ENCODE assay signal across 1 cellular context in the genomic region with DNA sequence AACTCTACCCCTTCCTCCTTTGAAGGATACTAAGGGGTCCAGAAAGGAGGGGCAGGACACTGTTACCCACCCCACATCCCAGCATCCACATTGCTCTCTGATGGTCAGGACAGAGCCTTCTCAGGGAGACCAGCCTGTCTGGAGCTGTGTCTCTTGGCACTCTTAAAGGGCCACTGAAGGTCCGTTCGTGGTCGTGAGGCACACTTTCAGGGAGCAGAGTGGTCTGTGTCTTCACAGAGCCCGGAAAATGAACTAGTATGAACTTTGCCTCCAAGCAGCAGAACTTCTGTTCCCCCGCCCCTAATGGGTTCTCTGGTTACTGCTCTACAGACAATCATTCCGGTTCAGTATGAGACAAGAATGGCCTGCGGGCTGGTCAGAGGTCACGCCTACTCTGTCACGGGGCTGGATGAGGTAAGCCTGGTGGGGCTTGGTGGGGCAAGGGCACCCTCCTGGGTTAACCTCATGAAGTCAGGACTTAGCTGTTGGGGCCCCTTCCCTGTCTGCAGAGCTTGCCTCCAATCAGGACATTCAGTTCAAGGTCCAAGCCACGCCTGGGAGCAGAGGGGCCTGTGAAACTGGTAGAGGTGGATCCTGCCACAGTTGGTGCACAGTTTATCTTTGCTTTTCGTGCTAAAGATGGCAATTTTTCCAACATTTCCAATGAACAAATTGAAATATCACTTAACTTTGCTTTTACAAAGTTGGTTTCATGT.
A peak's percentile ranks its signal among the peaks of the same experiment; 100 is the strongest.
TF ChIP-seq lines count a peak whose summit lies in the region.

No MANE protein-coding gene starts in this region.

TF ChIP-seq in HepG2, 621 proteins besides CTCF, POLR2A, EP300 and RAD21 (continued from another document and continues in another):
- TF ChIP-seq RCOR2 (CRISPR knock-in tag; IDR thresholded peaks at IDR 0.05), result peak; percentile 67; the same call in 1 of the 2 replicates
- no peak for TF ChIP-seq ATF6 (CRISPR knock-in tag; conservative IDR thresholded peaks at IDR 0.05)
- no peak for TF ChIP-seq PLRG1 (conservative IDR thresholded peaks at IDR 0.05)
- TF ChIP-seq EZH2 (conservative IDR thresholded peaks at IDR 0.05; ENCODE audit: low read depth, low read length), result no peak
- TF ChIP-seq TARDBP (CRISPR knock-in tag; IDR thresholded peaks at IDR 0.05), result peak; percentile 81
- TF ChIP-seq, protein P1, sequence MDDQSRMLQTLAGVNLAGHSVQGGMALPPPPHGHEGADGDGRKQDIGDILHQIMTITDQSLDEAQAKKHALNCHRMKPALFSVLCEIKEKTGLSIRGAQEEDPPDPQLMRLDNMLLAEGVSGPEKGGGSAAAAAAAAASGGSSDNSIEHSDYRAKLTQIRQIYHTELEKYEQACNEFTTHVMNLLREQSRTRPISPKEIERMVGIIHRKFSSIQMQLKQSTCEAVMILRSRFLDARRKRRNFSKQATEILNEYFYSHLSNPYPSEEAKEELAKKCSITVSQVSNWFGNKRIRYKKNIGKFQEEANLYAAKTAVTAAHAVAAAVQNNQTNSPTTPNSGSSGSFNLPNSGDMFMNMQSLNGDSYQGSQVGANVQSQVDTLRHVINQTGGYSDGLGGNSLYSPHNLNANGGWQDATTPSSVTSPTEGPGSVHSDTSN (CRISPR knock-in tag; IDR thresholded peaks at IDR 0.05; ENCODE audit: borderline replicate concordance), result no peak
- TF ChIP-seq TAF1 (CRISPR knock-in tag; IDR thresholded peaks at IDR 0.05), result peak; percentile 67; the same call in 1 of the 2 replicates
- TF ChIP-seq ZNF75D (CRISPR knock-in tag; IDR thresholded peaks at IDR 0.05; ENCODE audit: borderline replicate concordance), result no peak
- TF ChIP-seq ZNF343 (CRISPR knock-in tag; IDR thresholded peaks at IDR 0.05), result peak; percentile 68; the same call in 1 of the 2 replicates
- TF ChIP-seq JUN (CRISPR knock-in tag; IDR thresholded peaks at IDR 0.05), result peak; percentile 96
- no peak for TF ChIP-seq KLF15 (CRISPR knock-in tag; IDR thresholded peaks at IDR 0.05; ENCODE audit: borderline replicate concordance)
- TF ChIP-seq ATF5 (CRISPR knock-in tag; IDR thresholded peaks at IDR 0.05; ENCODE audit: low read depth), result no peak
- TF ChIP-seq ZNF121 (CRISPR knock-in tag; IDR thresholded peaks at IDR 0.05), result no peak
- TF ChIP-seq KAT8 (CRISPR knock-in tag; IDR thresholded peaks at IDR 0.05), result peak; percentile 85
- TF ChIP-seq KAT2B (IDR thresholded peaks at IDR 0.05; ENCODE audit: borderline replicate concordance, low read depth, low read length), result no peak
- TF ChIP-seq, protein P2, sequence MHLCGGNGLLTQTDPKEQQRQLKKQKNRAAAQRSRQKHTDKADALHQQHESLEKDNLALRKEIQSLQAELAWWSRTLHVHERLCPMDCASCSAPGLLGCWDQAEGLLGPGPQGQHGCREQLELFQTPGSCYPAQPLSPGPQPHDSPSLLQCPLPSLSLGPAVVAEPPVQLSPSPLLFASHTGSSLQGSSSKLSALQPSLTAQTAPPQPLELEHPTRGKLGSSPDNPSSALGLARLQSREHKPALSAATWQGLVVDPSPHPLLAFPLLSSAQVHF (CRISPR knock-in tag; IDR thresholded peaks at IDR 0.05), result no peak
- TF ChIP-seq, protein P3, sequence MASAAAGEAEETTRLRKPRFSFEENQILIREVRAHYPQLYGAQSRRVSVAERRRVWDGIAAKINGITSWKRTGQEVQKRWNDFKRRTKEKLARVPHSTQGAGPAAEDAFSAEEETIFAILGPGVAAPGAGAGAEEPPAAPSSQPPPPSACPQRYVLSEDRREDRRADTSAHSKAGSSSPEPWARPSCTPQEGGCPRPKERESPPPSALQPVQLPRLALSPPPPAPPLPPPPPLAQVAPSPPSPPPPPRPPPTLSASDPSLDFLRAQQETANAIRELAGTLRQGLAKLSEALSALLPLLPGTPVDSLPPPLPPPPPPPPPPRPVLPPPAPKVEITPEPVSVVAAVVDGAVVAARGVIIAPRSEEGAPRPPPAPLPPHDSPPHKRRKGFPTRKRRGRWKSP (CRISPR knock-in tag; IDR thresholded peaks at IDR 0.05), result no peak
- peak; percentile 84 for TF ChIP-seq MLX (CRISPR knock-in tag; IDR thresholded peaks at IDR 0.05)
- no peak for TF ChIP-seq REL (CRISPR knock-in tag; conservative IDR thresholded peaks at IDR 0.05)
- TF ChIP-seq, protein P4, sequence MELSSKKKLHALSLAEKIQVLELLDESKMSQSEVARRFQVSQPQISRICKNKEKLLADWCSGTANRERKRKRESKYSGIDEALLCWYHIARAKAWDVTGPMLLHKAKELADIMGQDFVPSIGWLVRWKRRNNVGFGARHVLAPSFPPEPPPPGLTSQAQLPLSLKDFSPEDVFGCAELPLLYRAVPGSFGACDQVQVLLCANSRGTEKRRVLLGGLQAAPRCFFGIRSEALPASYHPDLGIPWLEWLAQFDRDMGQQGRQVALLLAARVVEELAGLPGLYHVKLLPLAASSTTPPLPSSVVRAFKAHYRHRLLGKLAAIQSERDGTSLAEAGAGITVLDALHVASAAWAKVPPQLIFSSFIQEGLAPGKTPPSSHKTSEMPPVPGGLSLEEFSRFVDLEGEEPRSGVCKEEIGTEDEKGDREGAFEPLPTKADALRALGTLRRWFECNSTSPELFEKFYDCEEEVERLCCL (CRISPR knock-in tag; IDR thresholded peaks at IDR 0.05; ENCODE audit: borderline replicate concordance), result no peak
- TF ChIP-seq HOXA3 (CRISPR knock-in tag; IDR thresholded peaks at IDR 0.05), result peak; percentile 92
- TF ChIP-seq ZMYM3 (CRISPR knock-in tag; IDR thresholded peaks at IDR 0.05), result peak; percentile 69; the same call in 1 of the 2 replicates
- no peak for TF ChIP-seq ZNF597 (CRISPR knock-in tag; IDR thresholded peaks at IDR 0.05)
- TF ChIP-seq NFIB (CRISPR knock-in tag; IDR thresholded peaks at IDR 0.05; ENCODE audit: borderline replicate concordance), result no peak
- no peak for TF ChIP-seq ZNF235 (CRISPR knock-in tag; IDR thresholded peaks at IDR 0.05; ENCODE audit: borderline replicate concordance)
- no peak for TF ChIP-seq HMGA1 (CRISPR knock-in tag; conservative IDR thresholded peaks at IDR 0.05)
- no peak for TF ChIP-seq NFE2 (CRISPR knock-in tag; IDR thresholded peaks at IDR 0.05)
- no peak for TF ChIP-seq HNRNPK (IDR thresholded peaks at IDR 0.05; ENCODE audit: low read depth, low read length, poor library complexity, severe bottlenecking)
- TF ChIP-seq, protein P5, sequence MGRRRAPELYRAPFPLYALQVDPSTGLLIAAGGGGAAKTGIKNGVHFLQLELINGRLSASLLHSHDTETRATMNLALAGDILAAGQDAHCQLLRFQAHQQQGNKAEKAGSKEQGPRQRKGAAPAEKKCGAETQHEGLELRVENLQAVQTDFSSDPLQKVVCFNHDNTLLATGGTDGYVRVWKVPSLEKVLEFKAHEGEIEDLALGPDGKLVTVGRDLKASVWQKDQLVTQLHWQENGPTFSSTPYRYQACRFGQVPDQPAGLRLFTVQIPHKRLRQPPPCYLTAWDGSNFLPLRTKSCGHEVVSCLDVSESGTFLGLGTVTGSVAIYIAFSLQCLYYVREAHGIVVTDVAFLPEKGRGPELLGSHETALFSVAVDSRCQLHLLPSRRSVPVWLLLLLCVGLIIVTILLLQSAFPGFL (CRISPR knock-in tag; IDR thresholded peaks at IDR 0.05), result no peak
- peak; percentile 95 for TF ChIP-seq SPEN (CRISPR knock-in tag; IDR thresholded peaks at IDR 0.05; ENCODE audit: low read depth)
- peak; percentile 86 for TF ChIP-seq HNF4G (IDR thresholded peaks at IDR 0.05; ENCODE audit: borderline replicate concordance, low read depth, low read length)
- peak; percentile 96 for TF ChIP-seq HNF4G (CRISPR knock-in tag; IDR thresholded peaks at IDR 0.05; ENCODE audit: borderline replicate concordance, low read depth)
- peak; percentile 62; the same call in 1 of the 2 replicates for TF ChIP-seq TFAP4 (IDR thresholded peaks at IDR 0.05; ENCODE audit: borderline replicate concordance, low read depth)
- TF ChIP-seq ZFP62 (CRISPR knock-in tag; IDR thresholded peaks at IDR 0.05), result no peak
- TF ChIP-seq, protein P6, sequence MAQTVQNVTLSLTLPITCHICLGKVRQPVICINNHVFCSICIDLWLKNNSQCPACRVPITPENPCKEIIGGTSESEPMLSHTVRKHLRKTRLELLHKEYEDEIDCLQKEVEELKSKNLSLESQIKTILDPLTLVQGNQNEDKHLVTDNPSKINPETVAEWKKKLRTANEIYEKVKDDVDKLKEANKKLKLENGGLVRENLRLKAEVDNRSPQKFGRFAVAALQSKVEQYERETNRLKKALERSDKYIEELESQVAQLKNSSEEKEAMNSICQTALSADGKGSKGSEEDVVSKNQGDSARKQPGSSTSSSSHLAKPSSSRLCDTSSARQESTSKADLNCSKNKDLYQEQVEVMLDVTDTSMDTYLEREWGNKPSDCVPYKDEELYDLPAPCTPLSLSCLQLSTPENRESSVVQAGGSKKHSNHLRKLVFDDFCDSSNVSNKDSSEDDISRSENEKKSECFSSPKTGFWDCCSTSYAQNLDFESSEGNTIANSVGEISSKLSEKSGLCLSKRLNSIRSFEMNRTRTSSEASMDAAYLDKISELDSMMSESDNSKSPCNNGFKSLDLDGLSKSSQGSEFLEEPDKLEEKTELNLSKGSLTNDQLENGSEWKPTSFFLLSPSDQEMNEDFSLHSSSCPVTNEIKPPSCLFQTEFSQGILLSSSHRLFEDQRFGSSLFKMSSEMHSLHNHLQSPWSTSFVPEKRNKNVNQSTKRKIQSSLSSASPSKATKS (CRISPR knock-in tag; IDR thresholded peaks at IDR 0.05), result no peak
- peak; percentile 93 for TF ChIP-seq ZBTB7A (CRISPR knock-in tag; IDR thresholded peaks at IDR 0.05)
- no peak for TF ChIP-seq ZNF101 (CRISPR knock-in tag; IDR thresholded peaks at IDR 0.05; ENCODE audit: borderline replicate concordance, low read depth)
- TF ChIP-seq ZNF570 (CRISPR knock-in tag; IDR thresholded peaks at IDR 0.05; ENCODE audit: borderline replicate concordance), result no peak
- peak; percentile 55; the same call in 1 of the 2 replicates for TF ChIP-seq KDM5B (CRISPR knock-in tag; IDR thresholded peaks at IDR 0.05; ENCODE audit: borderline replicate concordance)
- peak; percentile 47; the same call in 1 of the 2 replicates for TF ChIP-seq IRX3 (CRISPR knock-in tag; IDR thresholded peaks at IDR 0.05; ENCODE audit: borderline replicate concordance, low read depth)
- TF ChIP-seq SP5 (CRISPR knock-in tag; IDR thresholded peaks at IDR 0.05; ENCODE audit: borderline replicate concordance, low read depth), result peak; percentile 91
- no peak for TF ChIP-seq SAFB2 (CRISPR knock-in tag; IDR thresholded peaks at IDR 0.05; ENCODE audit: borderline replicate concordance, low read depth)
- TF ChIP-seq ZNF761 (CRISPR knock-in tag; conservative IDR thresholded peaks at IDR 0.05), result peak; percentile 85; the same call in 1 of the 2 replicates
- no peak for TF ChIP-seq ZMAT3 (CRISPR knock-in tag; conservative IDR thresholded peaks at IDR 0.05)
- no peak; the same call in 1 of the 2 replicates for TF ChIP-seq ZSCAN5A (CRISPR knock-in tag; IDR thresholded peaks at IDR 0.05; ENCODE audit: borderline replicate concordance)
- TF ChIP-seq ZNF567 (CRISPR knock-in tag; IDR thresholded peaks at IDR 0.05; ENCODE audit: borderline replicate concordance), result peak; percentile 45; the same call in 1 of the 2 replicates
